Comparison of ENCODE assay signal across 1 cellular context in the genomic region with DNA sequence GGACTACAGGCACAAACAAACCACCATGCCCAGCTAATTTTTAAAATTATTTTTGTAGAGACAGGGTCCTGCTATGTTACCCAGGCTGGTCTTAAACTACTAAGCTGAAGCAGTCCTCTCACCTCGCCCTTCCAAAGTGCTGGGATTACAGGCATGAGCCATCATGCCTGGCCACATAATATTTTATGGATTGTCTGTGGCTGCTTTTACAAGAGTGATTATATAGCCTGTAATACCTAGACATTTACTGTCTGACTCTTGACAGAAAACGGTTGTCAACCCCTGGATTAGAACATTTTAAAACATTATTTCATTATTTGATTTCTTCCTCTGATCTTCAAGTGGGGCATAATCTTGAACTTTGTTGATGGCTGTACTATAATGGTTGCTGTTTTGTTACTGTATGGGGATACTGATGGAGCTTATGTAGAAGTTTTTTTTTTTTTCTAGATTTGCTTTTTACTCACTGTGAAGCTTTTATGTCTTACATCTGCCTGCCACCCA.
TF ChIP-seq lines count a peak whose summit lies in the region.

No MANE protein-coding gene starts in this region.

TF ChIP-seq in SK-N-SH, 30 proteins besides CTCF, POLR2A, EP300 and RAD21 (continued from another document):
- TF ChIP-seq, protein P1, sequence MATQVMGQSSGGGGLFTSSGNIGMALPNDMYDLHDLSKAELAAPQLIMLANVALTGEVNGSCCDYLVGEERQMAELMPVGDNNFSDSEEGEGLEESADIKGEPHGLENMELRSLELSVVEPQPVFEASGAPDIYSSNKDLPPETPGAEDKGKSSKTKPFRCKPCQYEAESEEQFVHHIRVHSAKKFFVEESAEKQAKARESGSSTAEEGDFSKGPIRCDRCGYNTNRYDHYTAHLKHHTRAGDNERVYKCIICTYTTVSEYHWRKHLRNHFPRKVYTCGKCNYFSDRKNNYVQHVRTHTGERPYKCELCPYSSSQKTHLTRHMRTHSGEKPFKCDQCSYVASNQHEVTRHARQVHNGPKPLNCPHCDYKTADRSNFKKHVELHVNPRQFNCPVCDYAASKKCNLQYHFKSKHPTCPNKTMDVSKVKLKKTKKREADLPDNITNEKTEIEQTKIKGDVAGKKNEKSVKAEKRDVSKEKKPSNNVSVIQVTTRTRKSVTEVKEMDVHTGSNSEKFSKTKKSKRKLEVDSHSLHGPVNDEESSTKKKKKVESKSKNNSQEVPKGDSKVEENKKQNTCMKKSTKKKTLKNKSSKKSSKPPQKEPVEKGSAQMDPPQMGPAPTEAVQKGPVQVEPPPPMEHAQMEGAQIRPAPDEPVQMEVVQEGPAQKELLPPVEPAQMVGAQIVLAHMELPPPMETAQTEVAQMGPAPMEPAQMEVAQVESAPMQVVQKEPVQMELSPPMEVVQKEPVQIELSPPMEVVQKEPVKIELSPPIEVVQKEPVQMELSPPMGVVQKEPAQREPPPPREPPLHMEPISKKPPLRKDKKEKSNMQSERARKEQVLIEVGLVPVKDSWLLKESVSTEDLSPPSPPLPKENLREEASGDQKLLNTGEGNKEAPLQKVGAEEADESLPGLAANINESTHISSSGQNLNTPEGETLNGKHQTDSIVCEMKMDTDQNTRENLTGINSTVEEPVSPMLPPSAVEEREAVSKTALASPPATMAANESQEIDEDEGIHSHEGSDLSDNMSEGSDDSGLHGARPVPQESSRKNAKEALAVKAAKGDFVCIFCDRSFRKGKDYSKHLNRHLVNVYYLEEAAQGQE (IDR thresholded peaks at IDR 0.05; ENCODE audit: low read depth, low read length) = no peak
- TF ChIP-seq NFIC (IDR thresholded peaks at IDR 0.05; ENCODE audit: borderline replicate concordance) = no peak
- TF ChIP-seq, protein P2, sequence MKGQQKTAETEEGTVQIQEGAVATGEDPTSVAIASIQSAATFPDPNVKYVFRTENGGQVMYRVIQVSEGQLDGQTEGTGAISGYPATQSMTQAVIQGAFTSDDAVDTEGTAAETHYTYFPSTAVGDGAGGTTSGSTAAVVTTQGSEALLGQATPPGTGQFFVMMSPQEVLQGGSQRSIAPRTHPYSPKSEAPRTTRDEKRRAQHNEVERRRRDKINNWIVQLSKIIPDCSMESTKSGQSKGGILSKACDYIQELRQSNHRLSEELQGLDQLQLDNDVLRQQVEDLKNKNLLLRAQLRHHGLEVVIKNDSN (IDR thresholded peaks at IDR 0.05; ENCODE audit: borderline replicate concordance, low read depth) = no peak
